26 cellular contexts compared by ENCODE assay signal in genomic region chr2:169034984-169035544, GRCh38. TPM values are rescaled to one million over a fixed set of nuclear protein-coding genes. Genes with fewer than 3 reads are reported as not detected.
DNase-seq lines count a peak whose midpoint lies in the region; FAIRE-seq and TF ChIP-seq lines count a peak whose summit lies in the region.
"Had no signal": no experiment of that assay in that cellular context is flagged by ENCODE, and none has a peak within 500 bp of the region (broad histone marks: within the 10 kb centered on the region; RNA-seq: fewer than 3 reads in every experiment).

No MANE protein-coding gene starts in this region.

- peak overlapping the region; percentile 29 for H3K9ac ChIP-seq in mucosa of stomach (ENCODE audit: low read length)

- H3K4me1 Mint-ChIP-seq in osteocyte (ENCODE audit: unreplicated experiment): peaks cover 4% of the 10 kb centered on the region

- H3K27ac Mint-ChIP-seq in osteocyte (ENCODE audit: unreplicated experiment): no peak overlapping the region
- H3K27ac Mint-ChIP-seq: B cell had no signal

- H3K27ac ChIP-seq in epithelial cell of prostate (peak overlapping the region; percentile 33), A673 (ENCODE audit: low read depth, low read length, poor library complexity, severe bottlenecking) (no peak overlapping the region), caudate nucleus (ENCODE audit: low read depth, low read length) (no peak overlapping the region)
- H3K27ac ChIP-seq: C4-2B had no signal

- peaks cover 26% of the 10 kb centered on the region for H3K4me1 ChIP-seq in mucosa of stomach (ENCODE audit: control insufficient read depth, insufficient read depth, low read length)
- no peaks in the 10 kb centered on the region for H3K4me1 ChIP-seq in A673 (ENCODE audit: insufficient read depth, low read length, poor library complexity, severe bottlenecking)
- H3K4me1 ChIP-seq: Caco-2 had no signal

- H3K36me3 ChIP-seq in mucosa of stomach (ENCODE audit: control insufficient read depth, insufficient read depth, low read length): no peaks in the 10 kb centered on the region
- no peaks in the 10 kb centered on the region for H3K36me3 ChIP-seq in A673 (ENCODE audit: insufficient read depth, low read length, poor library complexity, severe bottlenecking)

- peak; percentile 49 for FAIRE-seq in RCC 7860 (lab: Jason Lieb, UNC)
- FAIRE-seq: GM12891, H54 had no signal

- CTCF ChIA-PET in A673 (lab: Charles Lee): no interaction called here

- POLR2A ChIA-PET in A673 (lab: Charles Lee; ENCODE audit: low non-redundant PET): no interaction called here

- no peak overlapping the region for H3K4me3 Mint-ChIP-seq in osteocyte (ENCODE audit: unreplicated experiment)
- H3K4me3 Mint-ChIP-seq: B cell; CD8-positive, alpha-beta T cell; T-cell had no signal

- intact Hi-C loops in A673 (cut with micrococcal nuclease; ENCODE audit: unreplicated experiment): no loop called here

- no peaks in the 10 kb centered on the region for H3K9me3 ChIP-seq in mucosa of stomach (ENCODE audit: control insufficient read depth, low read length)
- H3K9me3 ChIP-seq in A673 (ENCODE audit: low read depth, low read length, poor library complexity, severe bottlenecking): no peaks in the 10 kb centered on the region
- H3K9me3 ChIP-seq: Caco-2 had no signal

- H3K27me3 ChIP-seq in mucosa of stomach (ENCODE audit: control insufficient read depth, insufficient read depth, low read length): no peaks in the 10 kb centered on the region
- no peaks in the 10 kb centered on the region for H3K27me3 ChIP-seq in A673 (replicated peaks; ENCODE audit: insufficient read depth, low read depth, low read length, poor library complexity)

- H3K4me3 ChIP-seq in mucosa of stomach (ENCODE audit: low read length) (no peak overlapping the region), A673 (ENCODE audit: low read depth, low read length, poor library complexity, severe bottlenecking) (no peak overlapping the region)

- no peaks in the 10 kb centered on the region for H3K36me3 Mint-ChIP-seq in osteocyte (ENCODE audit: unreplicated experiment)
- H3K36me3 Mint-ChIP-seq: CD8-positive, alpha-beta T cell; T-cell had no signal

- peaks cover 4% of the 10 kb centered on the region for H3K9me3 Mint-ChIP-seq in osteocyte (ENCODE audit: unreplicated experiment)

- peak; percentile 19 for DNase-seq in RCC 7860 (ENCODE audit: low spot score)
- DNase-seq in epithelial cell of prostate (ENCODE audit: low read depth, low spot score): no peak
- no peak for DNase-seq in osteocyte (ENCODE audit: extremely low spot score, unreplicated experiment)
- no peak for DNase-seq in A673 (ENCODE audit: low spot score)
- no peak for DNase-seq in DMS53 (lab: John Stamatoyannopoulos, UW)
- no peak for DNase-seq in caudate nucleus (lab: John Stamatoyannopoulos, UW)
- DNase-seq: Caco-2, DMS 273 treated with DMSO at 0.1 percent for 48 hours, DMS79 treated with DMSO at 0.1 percent for 48 hours, GF-D8, MM.1S, NCI-H1694, NCI-H2029 treated with DMSO at 0.1 percent for 48 hours, NCI-H510A, NCI-H69, Right ventricle myocardium superior, T-cell had no signal

- H3K27me3 Mint-ChIP-seq in osteocyte (ENCODE audit: unreplicated experiment): no peaks in the 10 kb centered on the region
- H3K27me3 Mint-ChIP-seq: B cell, T-cell had no signal

- TF ChIP-seq CTCF in osteocyte (IDR thresholded peaks at IDR 0.05) (no peak), A673 (conservative IDR thresholded peaks at IDR 0.05; ENCODE audit: low read depth, low read length) (no peak)

- BruUV-seq in A673 (replicated peaks; lab: Mats Ljungman, UMichigan): no TSS peak

RNA-seq across cellular contexts. Expression of gene ABCB11, which starts 3.9 kb away (rescaled TPM):
- total RNA-seq in osteocyte (not detected in 2 replicates), A673 (2021) (0.07 TPM in 1 of 2 replicates, not detected in the other)
- total RNA-seq: B cell; Caco-2; CD8-positive, alpha-beta T cell; HT1080; RPMI7951 had no signal

RNA-seq across cellular contexts. Expression of gene DHRS9, which starts 34.3 kb away (rescaled TPM):
- total RNA-seq in osteocyte (not detected in 2 replicates), A673 (2021) (not detected in 2 replicates)
- total RNA-seq: Caco-2; CD8-positive, alpha-beta T cell; RPMI7951; SK-MEL-5; T-cell had no signal
